26 cellular contexts compared by ENCODE assay signal in the genomic region with DNA sequence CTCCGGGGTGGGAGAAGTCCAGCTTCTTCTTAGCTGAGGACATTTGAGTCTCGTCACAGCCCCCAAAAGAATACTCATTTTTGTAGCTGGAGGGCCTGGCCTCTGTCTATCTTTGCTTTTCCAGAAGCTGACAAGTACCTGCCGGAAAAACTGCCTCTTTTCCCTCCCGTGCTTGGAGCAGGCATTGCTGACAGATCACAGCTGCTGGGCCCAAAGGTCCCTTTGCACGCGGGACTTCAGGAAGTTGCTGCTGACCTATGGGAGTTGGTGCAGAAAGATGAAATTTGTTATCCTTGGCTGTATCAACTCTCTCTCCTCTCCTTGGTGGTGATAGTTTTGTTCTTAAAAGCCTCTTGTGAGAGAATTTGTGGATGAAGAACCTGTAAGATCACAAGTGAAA.
DNase-seq lines count a peak whose midpoint lies in the region; ATAC-seq, FAIRE-seq and TF ChIP-seq lines count a peak whose summit lies in the region.
"Had no signal": no experiment of that assay in that cellular context is flagged by ENCODE, and none has a peak within 500 bp of the region (broad histone marks: within the 10 kb centered on the region; RNA-seq: fewer than 3 reads in every experiment).

No MANE protein-coding gene starts in this region.

- peak overlapping the region; percentile 11 for H3K4me3 Mint-ChIP-seq in natural killer cell
- no peak overlapping the region for H3K4me3 Mint-ChIP-seq in natural killer cell treated with Interleukin-12 subunit alpha and Interleukin-12 subunit beta and Interleukin-15 and Interleukin-18, amount 100 ng/mL, for 72 hours
- no peak overlapping the region for H3K4me3 Mint-ChIP-seq in T-helper 2 cell treated with Interferon-gamma antibody and Interleukin-4, amounts not matched to agents 5 μg/mL and 100 μg/mL, for 36 hours
- H3K4me3 Mint-ChIP-seq in activated CD8-positive, alpha-beta T cell treated with anti-CD3 and anti-CD28 coated beads, Interleukin-2, amount 10 ng/mL, durations not matched to agents 7 days and 5 days: no peak overlapping the region
- H3K4me3 Mint-ChIP-seq: CD4-positive, alpha-beta memory T cell; GM23338; H9 had no signal

- H3K36me3 Mint-ChIP-seq in natural killer cell: no peaks in the 10 kb centered on the region
- no peaks in the 10 kb centered on the region for H3K36me3 Mint-ChIP-seq in natural killer cell treated with Interleukin-12 subunit alpha and Interleukin-12 subunit beta and Interleukin-15 and Interleukin-18, amount 100 ng/mL, for 72 hours
- H3K36me3 Mint-ChIP-seq in T-helper 2 cell treated with Interferon-gamma antibody and Interleukin-4, amounts not matched to agents 5 μg/mL and 100 μg/mL, for 36 hours (ENCODE audit: low read depth): no peaks in the 10 kb centered on the region
- no peaks in the 10 kb centered on the region for H3K36me3 Mint-ChIP-seq in activated CD8-positive, alpha-beta T cell treated with anti-CD3 and anti-CD28 coated beads, Interleukin-2, amount 10 ng/mL, durations not matched to agents 7 days and 5 days (ENCODE audit: low read depth)
- H3K36me3 Mint-ChIP-seq: CD14-positive monocyte; CD4-positive, alpha-beta memory T cell had no signal

- no peak for FAIRE-seq in kidney (lab: Jason Lieb, UNC)
- FAIRE-seq: A549, GM12891, GM18507 had no signal

- intact Hi-C loops in natural killer cell (cut with micrococcal nuclease): no loop called here
- intact Hi-C loops in kidney (cut with DNase I): no loop called here
- intact Hi-C loops in sigmoid colon (cut with DNase I): no loop called here
- intact Hi-C loops in upper lobe of right lung (cut with DNase I): no loop called here

- peaks cover 0 to 4% of the 10 kb centered on the region in 2 donors for H3K4me1 ChIP-seq in kidney (ENCODE audit: control insufficient read depth in 1 of 2, insufficient read depth in 1 of 2, low read depth in 1 of 2, low read length in 2 of 2)
- peaks cover 0 to 10% (median 7%) of the 10 kb centered on the region in 4 donors for H3K4me1 ChIP-seq in sigmoid colon
- peaks cover 5% of the 10 kb centered on the region for H3K4me1 ChIP-seq in upper lobe of right lung

- peaks cover 9 to 31% (median 19%) of the 10 kb centered on the region in 3 donors for H3K27me3 ChIP-seq in sigmoid colon
- peaks cover 15% of the 10 kb centered on the region for H3K27me3 ChIP-seq in upper lobe of right lung
- H3K27me3 ChIP-seq: BE2C; BLaER1 treated with 17β-estradiol and CSF1 and Interleukin-3, amounts not matched to agents 10 nM and 100 nM had no signal

- peaks cover 8 to 23% of the 10 kb centered on the region in 2 donors for H3K27me3 Mint-ChIP-seq in natural killer cell (ENCODE audit: low read depth in 2 of 2)
- H3K27me3 Mint-ChIP-seq in natural killer cell treated with Interleukin-12 subunit alpha and Interleukin-12 subunit beta and Interleukin-15 and Interleukin-18, amount 100 ng/mL, for 72 hours: peaks cover 5 to 17% of the 10 kb centered on the region in 2 donors
- peaks cover 9% of the 10 kb centered on the region for H3K27me3 Mint-ChIP-seq in T-helper 2 cell treated with Interferon-gamma antibody and Interleukin-4, amounts not matched to agents 5 μg/mL and 100 μg/mL, for 36 hours (ENCODE audit: low read depth)
- H3K27me3 Mint-ChIP-seq in activated CD8-positive, alpha-beta T cell treated with anti-CD3 and anti-CD28 coated beads, Interleukin-2, amount 10 ng/mL, durations not matched to agents 7 days and 5 days (ENCODE audit: low read depth): peaks cover 16% of the 10 kb centered on the region

- TF ChIP-seq EP300 in sigmoid colon (IDR thresholded peaks at IDR 0.05): no peak

- H3K9me3 ChIP-seq in kidney (ENCODE audit: control insufficient read depth in 1 of 2, low read length in 2 of 2) (no peaks in the 10 kb centered on the region), sigmoid colon (no peaks in the 10 kb centered on the region), upper lobe of right lung (no peaks in the 10 kb centered on the region)
- H3K9me3 ChIP-seq: A549; BE2C; BLaER1 treated with 17β-estradiol and CSF1 and Interleukin-3, amounts not matched to agents 10 nM and 100 nM had no signal

- peaks cover 5 to 6% of the 10 kb centered on the region in 2 donors for H3K4me1 Mint-ChIP-seq in natural killer cell
- H3K4me1 Mint-ChIP-seq in natural killer cell treated with Interleukin-12 subunit alpha and Interleukin-12 subunit beta and Interleukin-15 and Interleukin-18, amount 100 ng/mL, for 72 hours (ENCODE audit: low read depth in 2 of 2): peaks cover 5 to 8% of the 10 kb centered on the region in 2 donors
- peaks cover 3% of the 10 kb centered on the region for H3K4me1 Mint-ChIP-seq in T-helper 2 cell treated with Interferon-gamma antibody and Interleukin-4, amounts not matched to agents 5 μg/mL and 100 μg/mL, for 36 hours (ENCODE audit: low read depth)
- H3K4me1 Mint-ChIP-seq in activated CD8-positive, alpha-beta T cell treated with anti-CD3 and anti-CD28 coated beads, Interleukin-2, amount 10 ng/mL, durations not matched to agents 7 days and 5 days (ENCODE audit: low read depth): peaks cover 14% of the 10 kb centered on the region

- no peak overlapping the region for H3K27ac ChIP-seq in kidney (ENCODE audit: low read depth in 2 of 2, low read length in 2 of 2)
- no peak overlapping the region for H3K27ac ChIP-seq in sigmoid colon
- no peak overlapping the region for H3K27ac ChIP-seq in upper lobe of right lung
- H3K27ac ChIP-seq: A549; BLaER1 treated with 17β-estradiol and CSF1 and Interleukin-3, amounts not matched to agents 10 nM and 100 nM had no signal

- no peak overlapping the region for H3K4me3 ChIP-seq in kidney (ENCODE audit: low read length in 2 of 2)
- no peak overlapping the region for H3K4me3 ChIP-seq in sigmoid colon
- H3K4me3 ChIP-seq in upper lobe of right lung: no peak overlapping the region
- H3K4me3 ChIP-seq: A549; BLaER1 treated with 17β-estradiol and CSF1 and Interleukin-3, amounts not matched to agents 10 nM and 100 nM; GM23338 had no signal

- CTCF ChIA-PET in activated CD8-positive, alpha-beta T cell treated with anti-CD3 and anti-CD28 coated beads, Interleukin-2, amount 10 ng/mL, durations not matched to agents 7 days and 5 days (lab: Charles Lee): no interaction called here

- DNase-seq in natural killer cell: no peak
- no peak for DNase-seq in natural killer cell treated with Interleukin-12 subunit alpha and Interleukin-12 subunit beta and Interleukin-15 and Interleukin-18, amount 100 ng/mL, for 72 hours (ENCODE audit: low spot score)
- peak; percentile 28 for DNase-seq in kidney
- peak; percentile 32 for DNase-seq in sigmoid colon
- peak; percentile 33 for DNase-seq in upper lobe of right lung
- DNase-seq in NCI-H1417 treated with DMSO at 0.1 percent for 48 hours (lab: John Stamatoyannopoulos, UW): no peak
- no peak for DNase-seq in T-helper 2 cell treated with Interferon-gamma antibody and Interleukin-4, amounts not matched to agents 5 μg/mL and 100 μg/mL, for 36 hours (ENCODE audit: low spot score)
- no peak for DNase-seq in activated CD8-positive, alpha-beta T cell treated with anti-CD3 and anti-CD28 coated beads, Interleukin-2, amount 10 ng/mL, durations not matched to agents 7 days and 5 days
- DNase-seq: 8988T; ACHN; AML-193; BE2C; Calu3; CD4-positive, alpha-beta memory T cell; COR-L47; DMS53; DMS79 treated with DMSO at 0.1 percent for 48 hours; GF-D8; H9 had no signal

- no peak for TF ChIP-seq POLR2A in sigmoid colon (IDR thresholded peaks at IDR 0.05)

- POLR2A ChIA-PET in activated CD8-positive, alpha-beta T cell treated with anti-CD3 and anti-CD28 coated beads, Interleukin-2, amount 10 ng/mL, durations not matched to agents 7 days and 5 days (lab: Charles Lee): no interaction called here

- no peak for TF ChIP-seq CTCF in natural killer cell (IDR thresholded peaks at IDR 0.05)
- TF ChIP-seq CTCF in kidney (IDR thresholded peaks at IDR 0.05; ENCODE audit: borderline replicate concordance, extremely low read depth, insufficient read depth): no peak
- no peak for TF ChIP-seq CTCF in sigmoid colon (IDR thresholded peaks at IDR 0.05)
- TF ChIP-seq CTCF in upper lobe of right lung (IDR thresholded peaks at IDR 0.05): no peak

- ATAC-seq in natural killer cell: no peak
- ATAC-seq in natural killer cell treated with Interleukin-12 subunit alpha and Interleukin-12 subunit beta and Interleukin-15 and Interleukin-18, amount 100 ng/mL, for 72 hours: no peak
- no peak for ATAC-seq in upper lobe of right lung
- ATAC-seq in activated CD8-positive, alpha-beta T cell treated with anti-CD3 and anti-CD28 coated beads, Interleukin-2, amount 10 ng/mL, durations not matched to agents 7 days and 5 days: no peak
- ATAC-seq: A549, GM23338, HCT116 had no signal

- no peak overlapping the region for H3K9ac ChIP-seq in kidney (ENCODE audit: low read length in 2 of 2)
- H3K9ac ChIP-seq: BLaER1 treated with 17β-estradiol and CSF1 and Interleukin-3, amounts not matched to agents 10 nM and 100 nM had no signal

- H3K27ac Mint-ChIP-seq in natural killer cell: no peak overlapping the region
- no peak overlapping the region for H3K27ac Mint-ChIP-seq in natural killer cell treated with Interleukin-12 subunit alpha and Interleukin-12 subunit beta and Interleukin-15 and Interleukin-18, amount 100 ng/mL, for 72 hours
- H3K27ac Mint-ChIP-seq in T-helper 2 cell treated with Interferon-gamma antibody and Interleukin-4, amounts not matched to agents 5 μg/mL and 100 μg/mL, for 36 hours: no peak overlapping the region
- no peak overlapping the region for H3K27ac Mint-ChIP-seq in activated CD8-positive, alpha-beta T cell treated with anti-CD3 and anti-CD28 coated beads, Interleukin-2, amount 10 ng/mL, durations not matched to agents 7 days and 5 days
- H3K27ac Mint-ChIP-seq: CD4-positive, alpha-beta memory T cell; GM23338; H9 had no signal

- no peaks in the 10 kb centered on the region for H3K9me3 Mint-ChIP-seq in natural killer cell
- H3K9me3 Mint-ChIP-seq in natural killer cell treated with Interleukin-12 subunit alpha and Interleukin-12 subunit beta and Interleukin-15 and Interleukin-18, amount 100 ng/mL, for 72 hours: no peaks in the 10 kb centered on the region
- H3K9me3 Mint-ChIP-seq in T-helper 2 cell treated with Interferon-gamma antibody and Interleukin-4, amounts not matched to agents 5 μg/mL and 100 μg/mL, for 36 hours: no peaks in the 10 kb centered on the region
- no peaks in the 10 kb centered on the region for H3K9me3 Mint-ChIP-seq in activated CD8-positive, alpha-beta T cell treated with anti-CD3 and anti-CD28 coated beads, Interleukin-2, amount 10 ng/mL, durations not matched to agents 7 days and 5 days (ENCODE audit: insufficient read depth)
- H3K9me3 Mint-ChIP-seq: CD4-positive, alpha-beta memory T cell; GM23338; H9 had no signal

- WGBS in sigmoid colon, 2 donors: 66 to 73% methylated on average over 6 of the region's 6 CpGs

- H3K36me3 ChIP-seq in kidney (ENCODE audit: control insufficient read depth in 1 of 2, insufficient read depth in 2 of 2, low read length in 2 of 2) (no peaks in the 10 kb centered on the region), sigmoid colon (no peaks in the 10 kb centered on the region), upper lobe of right lung (no peaks in the 10 kb centered on the region)
- H3K36me3 ChIP-seq: BE2C; BLaER1 treated with 17β-estradiol and CSF1 and Interleukin-3, amounts not matched to agents 10 nM and 100 nM had no signal

Comparison
In these comparisons a context has a peak if more than half of its experiments do, and no peak if none do; other contexts are left out.
1. DNase-seq: peak in kidney (single experiment), sigmoid colon (single experiment) and upper lobe of right lung (single experiment); none in natural killer cell (single experiment), natural killer cell treated with Interleukin-12 subunit alpha and Interleukin-12 subunit beta and Interleukin-15 and Interleukin-18, amount 100 ng/mL, for 72 hours (single experiment), NCI-H1417 treated with DMSO at 0.1 percent for 48 hours (single experiment), T-helper 2 cell treated with Interferon-gamma antibody and Interleukin-4, amounts not matched to agents 5 μg/mL and 100 μg/mL, for 36 hours (single experiment) and activated CD8-positive, alpha-beta T cell treated with anti-CD3 and anti-CD28 coated beads, Interleukin-2, amount 10 ng/mL, durations not matched to agents 7 days and 5 days (single experiment).